27 cellular contexts compared by ENCODE assay signal in the genomic region with DNA sequence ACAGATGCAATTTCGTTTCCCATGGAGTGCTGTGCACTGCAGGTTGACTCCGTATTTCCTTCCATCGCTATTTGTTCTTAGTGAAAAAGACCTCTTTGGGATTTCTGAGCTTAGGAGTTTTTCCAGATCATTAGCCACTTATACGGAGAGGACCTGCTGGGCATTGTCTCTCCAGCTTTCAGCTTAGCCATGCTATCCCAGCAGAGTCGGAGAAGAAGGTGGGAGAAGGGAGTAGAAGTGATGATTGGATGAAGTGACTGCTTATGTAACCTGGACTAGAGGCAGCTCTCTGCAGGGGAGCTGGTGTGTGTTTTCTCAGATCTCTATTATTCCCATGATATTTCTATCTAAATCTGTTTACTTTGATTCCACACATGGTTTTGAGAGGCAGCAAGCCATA.
"Had no signal": no experiment of that assay in that cellular context is flagged by ENCODE, and none has a peak within 500 bp of the region (broad histone marks: within the 10 kb centered on the region; RNA-seq: fewer than 3 reads in every experiment).

No MANE protein-coding gene starts in this region.

- H3K4me3 Mint-ChIP-seq: activated CD8-positive, alpha-beta T cell treated with anti-CD3 and anti-CD28 coated beads, Interleukin-2, amount 10 ng/mL, durations not matched to agents 7 days and 5 days; activated naive CD8-positive, alpha-beta T cell treated with anti-CD3 and anti-CD28 coated beads for 36 hours; activated T-cell treated with anti-CD3 and anti-CD28 coated beads, Interleukin-2, amount 50 U/mL, for 72 hours; nephron; stimulated activated effector memory CD8-positive, alpha-beta T cell treated with anti-CD3 and anti-CD28 coated beads, Interleukin-12 subunit alpha, Interleukin-12 subunit beta, amount 100 ng/mL, for 72 hours; stimulated activated naive CD8-positive, alpha-beta T cell treated with anti-CD3 and anti-CD28 coated beads, Interleukin-15, Interleukin-2, amounts not matched to agents 100 ng/mL and 50 ng/mL, for 24 hours; T-helper 17 cell; type B pancreatic cell had no signal

- H3K9me3 Mint-ChIP-seq: nephron; stimulated activated naive CD8-positive, alpha-beta T cell treated with anti-CD3 and anti-CD28 coated beads, Interleukin-15, Interleukin-2, amounts not matched to agents 100 ng/mL and 50 ng/mL, for 24 hours; type B pancreatic cell had no signal

- H3K27me3 Mint-ChIP-seq: activated naive CD8-positive, alpha-beta T cell treated with anti-CD3 and anti-CD28 coated beads for 36 hours; stimulated activated naive CD8-positive, alpha-beta T cell treated with anti-CD3 and anti-CD28 coated beads, Interleukin-15, Interleukin-2, amounts not matched to agents 100 ng/mL and 50 ng/mL, for 24 hours; T-helper 17 cell had no signal

- H3K36me3 Mint-ChIP-seq: stimulated activated effector memory CD8-positive, alpha-beta T cell treated with anti-CD3 and anti-CD28 coated beads, Interleukin-12 subunit alpha, Interleukin-12 subunit beta, amount 100 ng/mL, for 72 hours had no signal

- H3K4me1 Mint-ChIP-seq: activated naive CD8-positive, alpha-beta T cell treated with anti-CD3 and anti-CD28 coated beads for 36 hours; stimulated activated effector memory CD8-positive, alpha-beta T cell treated with anti-CD3 and anti-CD28 coated beads, Interleukin-12 subunit alpha, Interleukin-12 subunit beta, amount 100 ng/mL, for 72 hours; T-helper 17 cell had no signal

- H3K27ac Mint-ChIP-seq: activated CD8-positive, alpha-beta T cell treated with anti-CD3 and anti-CD28 coated beads, Interleukin-2, amount 10 ng/mL, durations not matched to agents 7 days and 5 days; activated naive CD8-positive, alpha-beta T cell treated with anti-CD3 and anti-CD28 coated beads for 36 hours; activated T-cell treated with anti-CD3 and anti-CD28 coated beads, Interleukin-2, amount 50 U/mL, for 72 hours; nephron; stimulated activated effector memory CD8-positive, alpha-beta T cell treated with anti-CD3 and anti-CD28 coated beads, Interleukin-12 subunit alpha, Interleukin-12 subunit beta, amount 100 ng/mL, for 72 hours; stimulated activated naive CD8-positive, alpha-beta T cell treated with anti-CD3 and anti-CD28 coated beads, Interleukin-15, Interleukin-2, amounts not matched to agents 100 ng/mL and 50 ng/mL, for 24 hours; T-helper 17 cell; type B pancreatic cell had no signal

- ATAC-seq: activated CD8-positive, alpha-beta T cell treated with anti-CD3 and anti-CD28 coated beads, Interleukin-2, amount 10 ng/mL, durations not matched to agents 7 days and 5 days; activated T-cell treated with anti-CD3 and anti-CD28 coated beads, Interleukin-2, amount 50 U/mL, for 72 hours; body of pancreas; left cardiac atrium; left ventricle myocardium superior; psoas muscle; stimulated activated effector memory CD8-positive, alpha-beta T cell treated with anti-CD3 and anti-CD28 coated beads, Interleukin-12 subunit alpha, Interleukin-12 subunit beta, amount 100 ng/mL, for 72 hours; T-helper 17 cell had no signal

- DNase-seq: activated CD4-positive, alpha-beta T cell treated with anti-CD3 and anti-CD28 coated beads for 1 hour; activated CD4-positive, alpha-beta T cell treated with anti-CD3 and anti-CD28 coated beads, Interleukin-2, amount 50 U/mL, for 1 hour; activated CD8-positive, alpha-beta T cell treated with anti-CD3 and anti-CD28 coated beads, Interleukin-2, amount 10 ng/mL, durations not matched to agents 7 days and 5 days; activated naive CD4-positive, alpha-beta T cell treated with Interleukin-2 at 50 U/mL for 16 hours; activated naive CD8-positive, alpha-beta T cell treated with anti-CD3 and anti-CD28 coated beads for 36 hours; activated T-cell treated with anti-CD3 and anti-CD28 coated beads for 4 hours; activated T-cell treated with anti-CD3 and anti-CD28 coated beads, Interleukin-2, amount 50 U/mL, for 72 hours; adrenal gland; aorta; body of pancreas; cerebellar nuclear complex; cortex of kidney; head of caudate nucleus; hippocampal formation; left cardiac atrium; left ventricle myocardium superior; occipital lobe; psoas muscle; sigmoid colon; small intestine; stimulated activated CD4-positive, alpha-beta T cell treated with anti-CD3 and anti-CD28 coated beads, Interleukin-4, amount 100 ng/mL, for 24 hours; T-helper 17 cell; uterus had no signal
